In genomic region chr6:90298459-90299053, GRCh38 we compare ENCODE assay signal across 19 cellular contexts. TPM values are rescaled to one million over a fixed set of nuclear protein-coding genes. Genes with fewer than 3 reads are reported as not detected.
DNase-seq lines count a peak whose midpoint lies in the region; ATAC-seq and TF ChIP-seq lines count a peak whose summit lies in the region.
"Had no signal": no experiment of that assay in that cellular context is flagged by ENCODE, and none has a peak within 500 bp of the region (broad histone marks: within the 10 kb centered on the region; RNA-seq: fewer than 3 reads in every experiment).

No MANE protein-coding gene starts in this region.

- no peak overlapping the region for H2BK5ac ChIP-seq in trophoblast cell (ENCODE audit: low read depth, low read length, poor library complexity)

- no peak overlapping the region for H3K4me3 Mint-ChIP-seq in endodermal cell
- no peak overlapping the region for H3K4me3 Mint-ChIP-seq in chondrocyte (ENCODE audit: unreplicated experiment)

- H3K27ac ChIP-seq in endodermal cell (ENCODE audit: low read depth, low read length) = no peak overlapping the region
- H3K27ac ChIP-seq in trophoblast cell (ENCODE audit: low read depth, low read length) = no peak overlapping the region
- no peak overlapping the region for H3K27ac ChIP-seq in lower lobe of right lung

- no peaks in the 10 kb centered on the region for H3K36me3 ChIP-seq in endodermal cell (ENCODE audit: control insufficient read depth, insufficient read depth, low read length)
- no peaks in the 10 kb centered on the region for H3K36me3 ChIP-seq in trophoblast cell (ENCODE audit: control insufficient read depth in 1 of 2, insufficient read depth in 2 of 2, low read length in 2 of 2)
- H3K36me3 ChIP-seq in lower lobe of right lung = no peaks in the 10 kb centered on the region

- H3K9me3 Mint-ChIP-seq in endodermal cell (no peaks in the 10 kb centered on the region), chondrocyte (ENCODE audit: low read depth) (no peaks in the 10 kb centered on the region)
- H3K9me3 Mint-ChIP-seq: activated T-helper 17 cell treated with anti-CD3 and anti-CD28 coated beads, Interleukin-2, amount 50 U/mL, for 72 hours; T-helper 1 cell treated with Interleukin-12 subunit alpha and Interleukin-12 subunit beta and Interleukin-4 antibody, amounts not matched to agents 30 μg/mL and 1 μg/mL, for 36 hours had no signal

- H4K12ac ChIP-seq in trophoblast cell (ENCODE audit: low read depth, low read length) = no peak overlapping the region

- no peak overlapping the region for H3K4me2 ChIP-seq in trophoblast cell (ENCODE audit: low read length)
- H3K4me2 ChIP-seq: hepatocyte had no signal

- H3K18ac ChIP-seq in trophoblast cell (ENCODE audit: low read length) = no peak overlapping the region

- ATAC-seq in HG02571 (IDR thresholded peaks at IDR 0.05; ENCODE audit: unreplicated experiment) (no peak), lower lobe of right lung (no peak)
- ATAC-seq: activated T-helper 17 cell treated with anti-CD3 and anti-CD28 coated beads, Interleukin-2, amount 50 U/mL, for 72 hours; GM12878; Right ventricle myocardium inferior had no signal

- H3K27me3 ChIP-seq in endodermal cell (ENCODE audit: control insufficient read depth, insufficient read depth, low read length, poor library complexity, severe bottlenecking) (peaks cover 15% of the 10 kb centered on the region), trophoblast cell (ENCODE audit: insufficient read depth, low read length) (peaks cover 7% of the 10 kb centered on the region), lower lobe of right lung (ENCODE audit: low read depth) (peaks cover 13% of the 10 kb centered on the region)

- H2BK120ac ChIP-seq in trophoblast cell (ENCODE audit: insufficient read depth, low read length, poor library complexity) = no peak overlapping the region

- H3K27ac Mint-ChIP-seq in endodermal cell = no peak overlapping the region
- no peak overlapping the region for H3K27ac Mint-ChIP-seq in chondrocyte (ENCODE audit: unreplicated experiment)
- H3K27ac Mint-ChIP-seq: activated T-helper 17 cell treated with anti-CD3 and anti-CD28 coated beads, Interleukin-2, amount 50 U/mL, for 72 hours had no signal

- no peak overlapping the region for H2AFZ ChIP-seq in trophoblast cell (ENCODE audit: insufficient read depth, low read length, poor library complexity)
- H2AFZ ChIP-seq: hepatocyte had no signal

- H3K4me3 ChIP-seq in endodermal cell (ENCODE audit: low read length) = no peak overlapping the region
- H3K4me3 ChIP-seq in trophoblast cell (ENCODE audit: low read depth, low read length) = no peak overlapping the region
- H3K4me3 ChIP-seq in lower lobe of right lung = no peak overlapping the region
- H3K4me3 ChIP-seq: GM12878, hepatocyte had no signal

- DNase-seq in NCI-H748 (lab: John Stamatoyannopoulos, UW; ENCODE audit: unreplicated experiment) (peak; percentile 29), NCI-H748 treated with DMSO at 0.1 percent for 48 hours (lab: John Stamatoyannopoulos, UW) (no peak), NCI-H2171 (lab: John Stamatoyannopoulos, UW) (peak; percentile 21), endodermal cell (peak; percentile 39), trophoblast cell (no peak), chondrocyte (ENCODE audit: low spot score) (no peak), lower lobe of right lung (no peak)
- DNase-seq: COR-L47; GDM1; MV-4-11; NCI-H2029 treated with DMSO at 0.1 percent for 48 hours; occipital lobe; stimulated activated CD4-positive, alpha-beta T cell treated with anti-CD3 and anti-CD28 coated beads, Interleukin-2, amount 100 ng/mL, for 24 hours had no signal

- no peak overlapping the region for H3K14ac ChIP-seq in trophoblast cell (ENCODE audit: low read length)

- intact Hi-C loops in lower lobe of right lung (cut with DNase I) = no loop called here

- no peak overlapping the region for H4K91ac ChIP-seq in trophoblast cell (ENCODE audit: low read depth, low read length)

- H3K4me1 ChIP-seq in endodermal cell (ENCODE audit: control insufficient read depth, insufficient read depth, low read length) = peaks cover 8% of the 10 kb centered on the region
- H3K4me1 ChIP-seq in trophoblast cell (ENCODE audit: control insufficient read depth in 1 of 2, insufficient read depth in 2 of 2, low read length in 2 of 2) = peaks cover 12 to 14% of the 10 kb centered on the region in 2 experiments
- peaks cover 17% of the 10 kb centered on the region for H3K4me1 ChIP-seq in lower lobe of right lung

- peak overlapping the region; percentile 25 for H2BK12ac ChIP-seq in trophoblast cell (ENCODE audit: low read length)

- no peak overlapping the region for H2AK5ac ChIP-seq in trophoblast cell (ENCODE audit: low read length)

- H3K9me3 ChIP-seq in endodermal cell (ENCODE audit: control insufficient read depth, low read length) (no peaks in the 10 kb centered on the region), trophoblast cell (ENCODE audit: insufficient read depth, low read depth, low read length) (no peaks in the 10 kb centered on the region), lower lobe of right lung (no peaks in the 10 kb centered on the region)

- H3K27me3 Mint-ChIP-seq in endodermal cell (ENCODE audit: insufficient read depth) (peaks cover 35% of the 10 kb centered on the region), chondrocyte (ENCODE audit: low read depth) (peaks cover 24% of the 10 kb centered on the region)

- peaks cover 18% of the 10 kb centered on the region for H3K79me1 ChIP-seq in trophoblast cell (ENCODE audit: low read length)

- peaks cover 4% of the 10 kb centered on the region for H3K79me2 ChIP-seq in trophoblast cell (ENCODE audit: control insufficient read depth, insufficient read depth, low read length, poor library complexity)
- H3K79me2 ChIP-seq: hepatocyte had no signal

- no peak overlapping the region for H3K4ac ChIP-seq in trophoblast cell (ENCODE audit: low read depth, low read length)

- peaks cover 35% of the 10 kb centered on the region for H3K4me1 Mint-ChIP-seq in endodermal cell
- H3K4me1 Mint-ChIP-seq in chondrocyte (ENCODE audit: low read depth) = peaks cover 11% of the 10 kb centered on the region

- no peak overlapping the region for H4K8ac ChIP-seq in trophoblast cell (ENCODE audit: low read depth, low read length)

- no peak for TF ChIP-seq CTCF in endodermal cell (conservative IDR thresholded peaks at IDR 0.05)
- TF ChIP-seq CTCF in chondrocyte (IDR thresholded peaks at IDR 0.05) = no peak
- no peak for TF ChIP-seq CTCF in lower lobe of right lung (IDR thresholded peaks at IDR 0.05)

- H3K9ac ChIP-seq in endodermal cell (ENCODE audit: extremely low read depth, low read length, poor library complexity, severe bottlenecking) (no peak overlapping the region), trophoblast cell (ENCODE audit: low read length) (no peak overlapping the region)

- H3K36me3 Mint-ChIP-seq in endodermal cell (ENCODE audit: low read depth) (no peaks in the 10 kb centered on the region), chondrocyte (ENCODE audit: low read depth) (no peaks in the 10 kb centered on the region)

- WGBS in endodermal cell (ENCODE audit: insufficient coverage in 1 of 2, insufficient read length in 1 of 2), 2 experiments = 90 to 100% methylated on average over 2 to 7 of the region's 7 CpGs
- WGBS in trophoblast cell (ENCODE audit: extremely low coverage, insufficient coverage, insufficient read length) = no CpG with 5 or more reads among the region's 7 CpGs

- no peak overlapping the region for H3K23ac ChIP-seq in trophoblast cell (ENCODE audit: low read length)

RNA-seq across cellular contexts. Expression of gene BACH2, which starts 1.9 kb away (rescaled TPM):
- total RNA-seq in endodermal cell = 10 to 100 TPM; 11.0 to 22.3 TPM
- 11.1 TPM for polyA plus RNA-seq in endodermal cell (2013, experiment 1 of 2)
- 10.0 TPM for polyA plus RNA-seq in endodermal cell (2013, experiment 2 of 2)
- 4.4 and 5.2 TPM in 2 replicates for polyA plus RNA-seq in trophoblast cell (2013)
- total RNA-seq in chondrocyte = 7.8 to 10.5 TPM (median 8.3 TPM) in 3 replicates
- total RNA-seq in lower lobe of right lung = 6.3 TPM

Comparison
In these comparisons a context has a peak if more than half of its experiments do, and no peak if none do; other contexts are left out.
1. DNase-seq: peak in NCI-H748 (single experiment), NCI-H2171 (single experiment) and endodermal cell (single experiment); none in NCI-H748 treated with DMSO at 0.1 percent for 48 hours (single experiment), trophoblast cell (0 of 2), chondrocyte (single experiment) and lower lobe of right lung (single experiment).